Comparison of ENCODE assay signal across 20 cellular contexts in the genomic region with DNA sequence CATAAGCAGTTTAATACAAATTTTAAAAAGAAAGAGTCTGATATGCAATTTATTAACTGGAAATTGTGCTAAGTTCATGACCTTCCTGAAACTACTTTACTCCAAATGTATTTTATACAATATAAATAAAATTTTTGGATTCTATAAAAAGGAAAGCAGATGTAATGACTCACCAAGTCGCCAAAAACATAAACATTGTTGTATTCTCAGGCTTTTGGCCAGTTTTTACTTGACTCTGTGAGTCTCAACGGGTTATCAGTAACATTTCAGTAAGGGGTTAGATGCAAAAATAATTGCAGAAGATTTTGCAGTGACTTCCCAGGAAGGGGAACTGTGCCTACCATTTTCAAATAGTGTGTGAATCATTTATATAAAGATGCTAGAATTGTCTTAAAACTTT.
"Had no signal": no experiment of that assay in that cellular context is flagged by ENCODE, and none has a peak within 500 bp of the region (broad histone marks: within the 10 kb centered on the region; RNA-seq: fewer than 3 reads in every experiment).

No MANE protein-coding gene starts in this region.

- H3K4me3 Mint-ChIP-seq: activated T-helper 1 cell treated with anti-CD3 and anti-CD28 coated beads, Interleukin-12 subunit alpha, Interleukin-12 subunit beta, Interleukin-2, Interleukin-4 antibody, amounts not matched to agents 30 ng/mL and 10 ng/mL and 1 ng/mL, durations not matched to agents 14 hours and 24 hours and 36 hours; naive thymus-derived CD8-positive, alpha-beta T cell; stimulated activated naive CD8-positive, alpha-beta T cell treated with anti-CD3 and anti-CD28 coated beads, Interleukin-15, amount 100 ng/mL, for 72 hours; T-cell had no signal

- H3K4me1 Mint-ChIP-seq: naive thymus-derived CD8-positive, alpha-beta T cell; stimulated activated naive CD8-positive, alpha-beta T cell treated with anti-CD3 and anti-CD28 coated beads, Interleukin-15, amount 100 ng/mL, for 72 hours; T-cell had no signal

- H3K27ac Mint-ChIP-seq: activated T-helper 1 cell treated with anti-CD3 and anti-CD28 coated beads, Interleukin-12 subunit alpha, Interleukin-12 subunit beta, Interleukin-2, Interleukin-4 antibody, amounts not matched to agents 30 ng/mL and 10 ng/mL and 1 ng/mL, durations not matched to agents 14 hours and 24 hours and 36 hours; naive thymus-derived CD8-positive, alpha-beta T cell; stimulated activated naive CD8-positive, alpha-beta T cell treated with anti-CD3 and anti-CD28 coated beads, Interleukin-15, amount 100 ng/mL, for 72 hours; T-cell had no signal

- H3K4me3 ChIP-seq: ascending aorta, esophagus squamous epithelium, hepatocyte, left lung, smooth muscle cell, upper lobe of left lung had no signal

- H3K36me3 Mint-ChIP-seq: naive thymus-derived CD8-positive, alpha-beta T cell; T-cell had no signal

- H3K27me3 Mint-ChIP-seq: naive thymus-derived CD8-positive, alpha-beta T cell; stimulated activated naive CD8-positive, alpha-beta T cell treated with anti-CD3 and anti-CD28 coated beads, Interleukin-15, amount 100 ng/mL, for 72 hours; T-cell had no signal

- DNase-seq: activated CD4-positive, alpha-beta T cell treated with anti-CD3 and anti-CD28 coated beads, Interleukin-2, amount 50 U/mL, for 1 hour; activated CD8-positive, alpha-beta memory T cell treated with anti-CD3 and anti-CD28 coated beads for 24 hours; caudate nucleus; cortex of kidney; effector CD8-positive, alpha-beta T cell; esophagus squamous epithelium; islet precursor cell; left lung; mammary epithelial cell; naive thymus-derived CD8-positive, alpha-beta T cell; retina; SK-N-SH; stimulated activated naive CD8-positive, alpha-beta T cell treated with anti-CD3 and anti-CD28 coated beads, Interleukin-15, amount 100 ng/mL, for 72 hours; T-cell; T-helper 9 cell; upper lobe of left lung had no signal
